In the genomic region with DNA sequence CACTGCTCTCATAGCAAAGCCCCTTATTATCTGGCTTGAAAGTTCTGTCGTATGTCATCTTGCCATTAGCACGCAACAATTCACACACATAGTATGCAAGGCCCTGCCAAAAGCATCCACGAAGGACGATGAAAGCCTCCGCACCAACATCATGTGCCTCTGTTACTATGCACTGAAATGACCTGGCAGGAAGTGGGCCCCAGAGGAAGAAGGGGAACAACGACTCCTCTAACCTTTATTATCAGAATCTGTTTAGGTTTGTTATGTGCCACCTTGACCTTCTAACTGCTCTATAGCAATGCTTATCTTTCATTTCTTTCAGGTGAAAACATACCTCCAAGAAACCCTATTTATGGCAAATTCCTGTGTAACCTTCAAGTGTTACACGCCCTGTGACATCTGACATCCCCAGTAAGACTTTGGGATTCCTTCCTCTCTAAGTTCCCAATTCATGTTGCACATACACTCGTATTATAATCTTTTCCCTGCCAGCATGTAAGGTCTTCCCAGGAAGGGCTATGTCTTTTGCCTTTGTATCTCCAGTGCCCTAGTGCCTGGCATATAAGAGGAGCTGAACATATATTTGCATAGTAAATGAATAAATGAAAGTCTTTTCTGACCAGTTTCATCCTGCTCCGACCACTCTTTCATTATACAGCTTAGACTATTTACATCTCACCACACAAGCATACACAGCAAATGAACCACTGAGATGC, we compare ENCODE assay signal across 8 cellular contexts. TPM values are rescaled to one million over a fixed set of nuclear protein-coding genes. Genes with fewer than 3 reads are reported as not detected.
DNase-seq lines count a peak whose midpoint lies in the region; ATAC-seq and TF ChIP-seq lines count a peak whose summit lies in the region.

No MANE protein-coding gene starts in this region.

- H3K9me3 Mint-ChIP-seq in chondrocyte (ENCODE audit: low read depth) = no peaks in the 10 kb centered on the region

- no peak overlapping the region for H3K4me3 ChIP-seq in SJSA1

- TF ChIP-seq CTCF in chondrocyte (IDR thresholded peaks at IDR 0.05) = no peak

- ATAC-seq in GM18909 (IDR thresholded peaks at IDR 0.05; ENCODE audit: poor library complexity, unreplicated experiment) (peak; percentile 90), HG02884 (IDR thresholded peaks at IDR 0.05; ENCODE audit: unreplicated experiment) (peak; percentile 78)

- H3K4me1 ChIP-seq in SJSA1 (replicated peaks) = peaks cover 36% of the 10 kb centered on the region

- H3K27me3 ChIP-seq in SJSA1 (replicated peaks) = no peaks in the 10 kb centered on the region

- peak overlapping the region; percentile 76 for H3K27ac Mint-ChIP-seq in chondrocyte (ENCODE audit: unreplicated experiment)

- no peaks in the 10 kb centered on the region for H3K27me3 Mint-ChIP-seq in chondrocyte (ENCODE audit: low read depth)

- H3K4me1 Mint-ChIP-seq in chondrocyte (ENCODE audit: low read depth) = peaks cover 28% of the 10 kb centered on the region

- no peaks in the 10 kb centered on the region for H3K36me3 ChIP-seq in SJSA1

- no peaks in the 10 kb centered on the region for H3K36me3 Mint-ChIP-seq in chondrocyte (ENCODE audit: low read depth)

- no peak overlapping the region for H3K4me3 Mint-ChIP-seq in chondrocyte (ENCODE audit: unreplicated experiment)

- peak overlapping the region; percentile 98 for H3K27ac ChIP-seq in SJSA1

- no peaks in the 10 kb centered on the region for H3K9me3 ChIP-seq in SJSA1 (replicated peaks)

- DNase-seq in SJSA1 (ENCODE audit: low read depth in 1 of 2, low spot score in 2 of 2) (peak in 1 of 2 experiments; percentile 19), chondrocyte (ENCODE audit: low spot score) (no peak), AG08395 (ENCODE audit: low spot score) (no peak), cerebellar nuclear complex (lab: John Stamatoyannopoulos, UW) (no peak), NCI-H2029 treated with DMSO at 0.1 percent for 48 hours (lab: John Stamatoyannopoulos, UW) (no peak)
- DNase-seq in stimulated activated CD4-positive, alpha-beta T cell treated with anti-CD3 and anti-CD28 coated beads, Interleukin-4, amount 100 ng/mL, for 24 hours = peak; percentile 67

RNA-seq across cellular contexts. Expression of a gene that starts 7.0 kb away (rescaled TPM):
- total RNA-seq in SJSA1 (2014; rRNA removed; shearing (Covaris generic)) = 160 and 229 TPM in 2 replicates
- total RNA-seq in chondrocyte = 76.1 to 90.5 TPM (median 80.5 TPM) in 3 replicates

RNA-seq across cellular contexts. Expression of a gene that starts 41.1 kb away (rescaled TPM):
- total RNA-seq in SJSA1 (2014; rRNA removed; shearing (Covaris generic)) = 30.7 and 38.8 TPM in 2 replicates
- total RNA-seq in chondrocyte = 33.2 to 39.1 TPM (median 34.0 TPM) in 3 replicates
